ENCODE assay signal across 19 cellular contexts in the genomic region with DNA sequence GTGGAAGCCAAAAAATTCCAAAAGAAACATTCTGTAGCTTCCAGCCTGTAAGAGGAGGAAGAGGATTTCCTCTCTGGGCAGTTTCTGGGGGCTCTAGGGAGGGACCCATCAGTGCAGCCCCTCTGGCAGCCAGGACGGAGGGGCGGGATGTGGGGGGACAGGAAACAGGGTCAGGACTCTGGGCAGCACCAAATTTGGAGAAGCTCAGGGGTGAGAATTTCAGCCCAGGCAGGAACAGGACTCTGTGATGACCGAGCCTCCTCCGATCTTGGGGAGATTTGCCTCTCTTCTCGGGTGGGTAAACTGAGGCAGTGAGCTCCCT. TPM values are rescaled to one million over a fixed set of nuclear protein-coding genes. Genes with fewer than 3 reads are reported as not detected.
DNase-seq lines count a peak whose midpoint lies in the region; ATAC-seq and TF ChIP-seq lines count a peak whose summit lies in the region.
"Had no signal": no experiment of that assay in that cellular context is flagged by ENCODE, and none has a peak within 500 bp of the region (broad histone marks: within the 10 kb centered on the region; RNA-seq: fewer than 3 reads in every experiment).

No MANE protein-coding gene starts in this region.

- H3K4me2 ChIP-seq in GM23248 (ENCODE audit: unreplicated experiment) (peak overlapping the region; percentile 62), mesenchymal stem cell (ENCODE audit: low read length, poor library complexity, severe bottlenecking) (no peak overlapping the region)

- H3K27me3 ChIP-seq in GM23248 (replicated peaks; ENCODE audit: insufficient read depth) (no peaks in the 10 kb centered on the region), mesenchymal stem cell (ENCODE audit: control insufficient read depth in 1 of 2, insufficient read depth in 1 of 2, low read length in 2 of 2) (no peaks in the 10 kb centered on the region), skeletal muscle tissue (ENCODE audit: control insufficient read depth in 3 of 3, insufficient read depth in 3 of 3, low read length in 3 of 3) (no peaks in the 10 kb centered on the region)

- H2AFZ ChIP-seq in GM23248 (peak overlapping the region; percentile 89), mesenchymal stem cell (ENCODE audit: low read depth, low read length) (no peak overlapping the region)

- peak overlapping the region; percentile 69 for H3K27ac ChIP-seq in GM23248
- no peak overlapping the region for H3K27ac ChIP-seq in mesenchymal stem cell (ENCODE audit: low read length, poor library complexity, severe bottlenecking)
- H3K27ac ChIP-seq in skeletal muscle tissue (ENCODE audit: low read depth, low read length): peak overlapping the region; percentile 71
- H3K27ac ChIP-seq: HL-60, WERI-Rb-1 had no signal

- H2BK120ac ChIP-seq in mesenchymal stem cell (ENCODE audit: low read depth, low read length): peak overlapping the region; percentile 62

- H3K18ac ChIP-seq in mesenchymal stem cell (ENCODE audit: low read depth in 1 of 2, low read length in 2 of 2): peak overlapping the region in 1 of 2 experiments; percentile 80

- 41 to 46% methylated on average over 5 of the region's 5 CpGs for WGBS in GM23248 (ENCODE audit: low coverage in 1 of 2, low lambda C conversion rate in 2 of 2, missing lambda C conversion rate in 2 of 2), 2 experiments
- WGBS in mesenchymal stem cell: 82% methylated on average over 5 of the region's 5 CpGs

- peaks cover 30% of the 10 kb centered on the region for H3K4me1 Mint-ChIP-seq in chondrocyte (ENCODE audit: low read depth)
- H3K4me1 Mint-ChIP-seq: central memory CD8-positive, alpha-beta T cell; memory B cell had no signal

- H3K9ac ChIP-seq in GM23248 (peak overlapping the region; percentile 75), mesenchymal stem cell (ENCODE audit: low read length) (peak overlapping the region; percentile 85), skeletal muscle tissue (ENCODE audit: low read depth in 1 of 3, low read length in 3 of 3) (peak overlapping the region in 1 of 3 donors; percentile 60)

- peak overlapping the region; percentile 32 for H4K91ac ChIP-seq in mesenchymal stem cell (ENCODE audit: low read length)

- H3K23ac ChIP-seq in mesenchymal stem cell (ENCODE audit: low read length in 2 of 2): no peak overlapping the region

- H4K8ac ChIP-seq in mesenchymal stem cell (ENCODE audit: low read length): peak overlapping the region; percentile 79

- peak overlapping the region; percentile 52 to 83 for H2BK12ac ChIP-seq in mesenchymal stem cell (ENCODE audit: low read length in 2 of 2)

- DNase-seq in GM23248 (no peak), chondrocyte (ENCODE audit: low spot score) (no peak), mesenchymal stem cell (no peak), iPS-NIHi11 (ENCODE audit: low spot score) (no peak), inferior parietal cortex (ENCODE audit: extremely low spot score) (no peak)
- DNase-seq: activated naive CD4-positive, alpha-beta T cell treated with Interleukin-2 at 50 U/mL for 16 hours; Kasumi-1; NCI-H510A treated with DMSO at 0.1 percent for 48 hours; PC-3; stimulated activated naive CD4-positive, alpha-beta T cell; SW 1271; WERI-Rb-1 had no signal

- no peak overlapping the region for H3K4me3 Mint-ChIP-seq in chondrocyte (ENCODE audit: unreplicated experiment)
- H3K4me3 Mint-ChIP-seq: central memory CD8-positive, alpha-beta T cell; memory B cell had no signal

- in situ Hi-C loops in GM23248 (cut with MboI): no loop called here

- no peaks in the 10 kb centered on the region for H3K9me2 ChIP-seq in GM23248 (ENCODE audit: insufficient read depth)

- H3K36me3 ChIP-seq in GM23248 (ENCODE audit: low read depth): no peaks in the 10 kb centered on the region
- H3K36me3 ChIP-seq in mesenchymal stem cell (ENCODE audit: control insufficient read depth in 1 of 2, insufficient read depth in 2 of 2, low read depth in 1 of 2, low read length in 2 of 2): no peaks in the 10 kb centered on the region
- no peaks in the 10 kb centered on the region for H3K36me3 ChIP-seq in skeletal muscle tissue (ENCODE audit: control insufficient read depth in 3 of 3, insufficient read depth in 3 of 3, low read length in 3 of 3)
- H3K36me3 ChIP-seq: WERI-Rb-1 had no signal

- no peaks in the 10 kb centered on the region for H3K36me3 Mint-ChIP-seq in chondrocyte (ENCODE audit: low read depth)
- H3K36me3 Mint-ChIP-seq: memory B cell had no signal

- H3K4ac ChIP-seq in mesenchymal stem cell (ENCODE audit: low read depth in 1 of 2, low read length in 2 of 2): peak overlapping the region in 1 of 2 experiments; percentile 44

- peak overlapping the region; percentile 10 for H3K27ac Mint-ChIP-seq in chondrocyte (ENCODE audit: unreplicated experiment)
- H3K27ac Mint-ChIP-seq: memory B cell, progenitor cell of endocrine pancreas had no signal

- H3K4me3 ChIP-seq in GM23248 (no peak overlapping the region), mesenchymal stem cell (ENCODE audit: insufficient read depth in 1 of 2, low read depth in 1 of 2, low read length in 2 of 2) (peak overlapping the region in 1 of 2 experiments; percentile 18), skeletal muscle tissue (ENCODE audit: low read length in 3 of 3) (no peak overlapping the region)

- H3K4me1 ChIP-seq in GM23248 (ENCODE audit: insufficient read depth) (peaks cover 28% of the 10 kb centered on the region), mesenchymal stem cell (ENCODE audit: control insufficient read depth, insufficient read depth, low read depth, low read length) (peaks cover 19% of the 10 kb centered on the region), skeletal muscle tissue (ENCODE audit: control insufficient read depth in 3 of 3, insufficient read depth in 3 of 3, low read length in 3 of 3) (peaks cover 40 to 51% (median 48%) of the 10 kb centered on the region in 3 donors)

- H3K79me1 ChIP-seq in mesenchymal stem cell (replicated peaks; ENCODE audit: low read length, poor library complexity, severe bottlenecking): no peaks in the 10 kb centered on the region

- H3K9me3 Mint-ChIP-seq in chondrocyte (ENCODE audit: low read depth): no peaks in the 10 kb centered on the region
- H3K9me3 Mint-ChIP-seq: central memory CD8-positive, alpha-beta T cell; memory B cell had no signal

- no peaks in the 10 kb centered on the region for H4K20me1 ChIP-seq in GM23248 (ENCODE audit: insufficient read depth)

- H3K79me2 ChIP-seq in GM23248 (ENCODE audit: insufficient read depth): no peaks in the 10 kb centered on the region

- no peak for TF ChIP-seq CTCF in chondrocyte (IDR thresholded peaks at IDR 0.05)

- H2BK5ac ChIP-seq in mesenchymal stem cell (ENCODE audit: low read depth, low read length, poor library complexity, severe bottlenecking): no peak overlapping the region

- no peaks in the 10 kb centered on the region for H3K9me3 ChIP-seq in GM23248 (ENCODE audit: low read depth)
- H3K9me3 ChIP-seq in mesenchymal stem cell (ENCODE audit: control insufficient read depth, low read length): no peaks in the 10 kb centered on the region
- no peaks in the 10 kb centered on the region for H3K9me3 ChIP-seq in skeletal muscle tissue (ENCODE audit: control insufficient read depth in 3 of 3, low read length in 3 of 3)

- peak overlapping the region; percentile 71 for H2BK15ac ChIP-seq in mesenchymal stem cell (ENCODE audit: low read depth, poor library complexity, severe bottlenecking)

- H3K14ac ChIP-seq in mesenchymal stem cell (ENCODE audit: low read length in 2 of 2): no peak overlapping the region

- no peaks in the 10 kb centered on the region for H3K27me3 Mint-ChIP-seq in chondrocyte (ENCODE audit: low read depth)

- peaks cover 20% of the 10 kb centered on the region for H3F3A ChIP-seq in GM23248 (ENCODE audit: insufficient read depth)

- no peak for ATAC-seq in HG03521 (IDR thresholded peaks at IDR 0.05; ENCODE audit: unreplicated experiment)
- ATAC-seq in GM18873 (IDR thresholded peaks at IDR 0.05; ENCODE audit: low FRiP score, unreplicated experiment): no peak
- ATAC-seq: PC-3 had no signal

- no peak overlapping the region for H2AK5ac ChIP-seq in mesenchymal stem cell (ENCODE audit: low read length, severe bottlenecking)

RNA-seq across cellular contexts. Expression of gene CIBAR2, which starts 18.4 kb away (rescaled TPM):
- total RNA-seq in GM23248 (2014; rRNA removed; shearing (Covaris generic)): not detected in 2 replicates
- not detected in 2 replicates for polyA plus RNA-seq in GM23248 (2016; fragmentation: Nextera tagmentation; extraction: Ambion mirVana)
- not detected in 3 replicates for total RNA-seq in chondrocyte
- 0.03 TPM for polyA plus RNA-seq in mesenchymal stem cell (2013, experiment 1 of 2)
- 0.07 TPM for polyA plus RNA-seq in mesenchymal stem cell (2013, experiment 2 of 2)
- total RNA-seq in skeletal muscle tissue: not detected
- total RNA-seq: PC-3 had no signal
